In the genomic region with DNA sequence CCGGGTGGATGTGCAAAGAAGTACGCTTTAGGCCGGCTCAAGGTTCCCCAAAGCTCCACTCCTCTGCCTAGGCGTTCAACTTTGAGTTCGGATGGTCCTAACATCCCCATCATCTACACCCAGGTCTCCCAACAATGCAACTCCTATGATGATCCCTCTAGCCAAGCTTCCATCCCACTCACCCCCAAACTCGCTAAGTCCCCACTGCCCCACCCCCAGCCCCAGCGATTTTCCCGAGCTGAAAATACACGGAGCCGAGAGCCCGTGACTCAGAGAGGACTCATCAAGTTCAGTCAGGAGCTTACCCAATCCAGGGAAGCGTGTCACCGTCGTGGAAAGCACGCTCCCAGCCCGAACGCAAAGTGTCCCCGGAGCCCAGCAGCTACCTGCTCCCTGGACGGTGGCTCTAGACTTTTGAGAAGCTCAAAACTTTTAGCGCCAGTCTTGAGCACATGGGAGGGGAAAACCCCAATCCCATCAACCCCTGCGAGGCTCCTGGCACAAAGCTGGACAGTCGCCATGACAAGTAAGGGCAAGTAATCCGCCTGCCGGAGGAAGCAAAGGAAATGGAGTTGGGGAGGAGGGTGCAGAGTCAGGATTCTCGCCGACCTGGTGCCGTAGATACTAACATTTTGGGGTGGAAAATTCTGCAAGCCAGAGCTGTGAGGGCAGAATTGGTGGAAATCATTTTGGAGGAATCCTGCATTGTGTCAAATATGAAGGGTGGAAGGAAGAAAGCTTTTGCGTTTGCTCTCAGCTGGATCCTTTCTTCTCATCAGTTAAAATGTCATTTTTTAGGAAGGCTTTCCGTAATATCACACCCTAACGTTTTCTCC, we compare ENCODE assay signal across 1 cellular context.
TF ChIP-seq lines count a peak whose summit lies in the region.

TSS of gene TP53 (minus strand) at position 419 of the 836 bp plus-strand sequence. CDS start 10,896 bp downstream, outside the sequence.

TF ChIP-seq in HepG2, 621 proteins besides CTCF, POLR2A, EP300 and RAD21 (continued from another document and continues in another):
- TF ChIP-seq, protein P1, sequence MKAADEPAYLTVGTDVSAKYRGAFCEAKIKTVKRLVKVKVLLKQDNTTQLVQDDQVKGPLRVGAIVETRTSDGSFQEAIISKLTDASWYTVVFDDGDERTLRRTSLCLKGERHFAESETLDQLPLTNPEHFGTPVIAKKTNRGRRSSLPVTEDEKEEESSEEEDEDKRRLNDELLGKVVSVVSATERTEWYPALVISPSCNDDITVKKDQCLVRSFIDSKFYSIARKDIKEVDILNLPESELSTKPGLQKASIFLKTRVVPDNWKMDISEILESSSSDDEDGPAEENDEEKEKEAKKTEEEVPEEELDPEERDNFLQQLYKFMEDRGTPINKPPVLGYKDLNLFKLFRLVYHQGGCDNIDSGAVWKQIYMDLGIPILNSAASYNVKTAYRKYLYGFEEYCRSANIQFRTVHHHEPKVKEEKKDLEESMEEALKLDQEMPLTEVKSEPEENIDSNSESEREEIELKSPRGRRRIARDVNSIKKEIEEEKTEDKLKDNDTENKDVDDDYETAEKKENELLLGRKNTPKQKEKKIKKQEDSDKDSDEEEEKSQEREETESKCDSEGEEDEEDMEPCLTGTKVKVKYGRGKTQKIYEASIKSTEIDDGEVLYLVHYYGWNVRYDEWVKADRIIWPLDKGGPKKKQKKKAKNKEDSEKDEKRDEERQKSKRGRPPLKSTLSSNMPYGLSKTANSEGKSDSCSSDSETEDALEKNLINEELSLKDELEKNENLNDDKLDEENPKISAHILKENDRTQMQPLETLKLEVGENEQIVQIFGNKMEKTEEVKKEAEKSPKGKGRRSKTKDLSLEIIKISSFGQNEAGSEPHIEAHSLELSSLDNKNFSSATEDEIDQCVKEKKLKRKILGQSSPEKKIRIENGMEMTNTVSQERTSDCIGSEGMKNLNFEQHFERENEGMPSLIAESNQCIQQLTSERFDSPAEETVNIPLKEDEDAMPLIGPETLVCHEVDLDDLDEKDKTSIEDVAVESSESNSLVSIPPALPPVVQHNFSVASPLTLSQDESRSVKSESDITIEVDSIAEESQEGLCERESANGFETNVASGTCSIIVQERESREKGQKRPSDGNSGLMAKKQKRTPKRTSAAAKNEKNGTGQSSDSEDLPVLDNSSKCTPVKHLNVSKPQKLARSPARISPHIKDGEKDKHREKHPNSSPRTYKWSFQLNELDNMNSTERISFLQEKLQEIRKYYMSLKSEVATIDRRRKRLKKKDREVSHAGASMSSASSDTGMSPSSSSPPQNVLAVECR (CRISPR knock-in tag; IDR thresholded peaks at IDR 0.05; ENCODE audit: borderline replicate concordance), result peak; percentile 57; the same call in 1 of the 2 replicates
- no peak for TF ChIP-seq MAZ (IDR thresholded peaks at IDR 0.05; ENCODE audit: borderline replicate concordance, low read depth, low read length)
- TF ChIP-seq MAZ (CRISPR knock-in tag; IDR thresholded peaks at IDR 0.05; ENCODE audit: low read depth), result peak; percentile 32; the same call in 1 of the 2 replicates
- 0 out of 2 replicates have a peak, but pooled peaks have one; percentile 15 for TF ChIP-seq NR2F6 (IDR thresholded peaks at IDR 0.05)
- TF ChIP-seq NR2F6 (CRISPR knock-in tag; IDR thresholded peaks at IDR 0.05), result peak; percentile 27; the same call in 1 of the 2 replicates
- TF ChIP-seq ARID2 (CRISPR knock-in tag; IDR thresholded peaks at IDR 0.05; ENCODE audit: borderline replicate concordance), result no peak
- TF ChIP-seq HNF1B (CRISPR knock-in tag; IDR thresholded peaks at IDR 0.05), result peak; percentile 38; the same call in 1 of the 2 replicates
- TF ChIP-seq YEATS4 (CRISPR knock-in tag; IDR thresholded peaks at IDR 0.05; ENCODE audit: borderline replicate concordance), result peak; percentile 57
- no peak for TF ChIP-seq NFIB (CRISPR knock-in tag; IDR thresholded peaks at IDR 0.05; ENCODE audit: borderline replicate concordance)
- TF ChIP-seq SMAD3 (CRISPR knock-in tag; IDR thresholded peaks at IDR 0.05), result peak; percentile 66; the same call in 1 of the 2 replicates
- TF ChIP-seq, protein P2, sequence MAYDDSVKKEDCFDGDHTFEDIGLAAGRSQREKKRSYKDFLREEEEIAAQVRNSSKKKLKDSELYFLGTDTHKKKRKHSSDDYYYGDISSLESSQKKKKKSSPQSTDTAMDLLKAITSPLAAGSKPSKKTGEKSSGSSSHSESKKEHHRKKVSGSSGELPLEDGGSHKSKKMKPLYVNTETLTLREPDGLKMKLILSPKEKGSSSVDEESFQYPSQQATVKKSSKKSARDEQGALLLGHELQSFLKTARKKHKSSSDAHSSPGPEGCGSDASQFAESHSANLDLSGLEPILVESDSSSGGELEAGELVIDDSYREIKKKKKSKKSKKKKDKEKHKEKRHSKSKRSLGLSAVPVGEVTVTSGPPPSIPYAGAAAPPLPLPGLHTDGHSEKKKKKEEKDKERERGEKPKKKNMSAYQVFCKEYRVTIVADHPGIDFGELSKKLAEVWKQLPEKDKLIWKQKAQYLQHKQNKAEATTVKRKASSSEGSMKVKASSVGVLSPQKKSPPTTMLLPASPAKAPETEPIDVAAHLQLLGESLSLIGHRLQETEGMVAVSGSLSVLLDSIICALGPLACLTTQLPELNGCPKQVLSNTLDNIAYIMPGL (CRISPR knock-in tag; IDR thresholded peaks at IDR 0.05; ENCODE audit: borderline replicate concordance in 1 of 2, low read depth in 1 of 2), result peak in 1 of 2 experiments; percentile 25; a peak in 1 of 4 replicates
- peak; percentile 65; the same call in 1 of the 2 replicates for TF ChIP-seq MIXL1 (CRISPR knock-in tag; IDR thresholded peaks at IDR 0.05)
- TF ChIP-seq ERF (CRISPR knock-in tag; IDR thresholded peaks at IDR 0.05), result peak; percentile 45; the same call in 1 of the 2 replicates
- 0 out of 2 replicates have a peak, but pooled peaks have one; percentile 30 for TF ChIP-seq TERF1 (CRISPR knock-in tag; IDR thresholded peaks at IDR 0.05)
- TF ChIP-seq ETV5 (CRISPR knock-in tag; IDR thresholded peaks at IDR 0.05; ENCODE audit: borderline replicate concordance), result peak; percentile 48
- no peak; the same call in 1 of the 2 replicates for TF ChIP-seq ZNF547 (CRISPR knock-in tag; IDR thresholded peaks at IDR 0.05)
- no peak for TF ChIP-seq ZNF496 (CRISPR knock-in tag; IDR thresholded peaks at IDR 0.05; ENCODE audit: insufficient replicate concordance)
- TF ChIP-seq ZNF790 (CRISPR knock-in tag; IDR thresholded peaks at IDR 0.05; ENCODE audit: borderline replicate concordance), result peak; percentile 77; the same call in 1 of the 2 replicates
- TF ChIP-seq SOX13 (IDR thresholded peaks at IDR 0.05), result no peak
- peak in 1 of 2 experiments; percentile 29; a peak in 1 of 4 replicates for TF ChIP-seq SOX13 (CRISPR knock-in tag; conservative IDR thresholded peaks at IDR 0.05 in 1 of 2, IDR thresholded peaks at IDR 0.05 in 1 of 2)
- no peak for TF ChIP-seq THAP9 (CRISPR knock-in tag; IDR thresholded peaks at IDR 0.05; ENCODE audit: borderline replicate concordance)
- peak; percentile 99 for TF ChIP-seq RELA (CRISPR knock-in tag; IDR thresholded peaks at IDR 0.05)
- TF ChIP-seq SKI (IDR thresholded peaks at IDR 0.05; ENCODE audit: partially characterized antibody), result no peak
- no peak for TF ChIP-seq EHMT2 (IDR thresholded peaks at IDR 0.05; ENCODE audit: borderline replicate concordance, low read depth, low read length)
- peak; percentile 59; the same call in 1 of the 2 replicates for TF ChIP-seq CREM (IDR thresholded peaks at IDR 0.05)
- no peak for TF ChIP-seq CREM (CRISPR knock-in tag; IDR thresholded peaks at IDR 0.05)
- peak; percentile 44; the same call in 1 of the 2 replicates for TF ChIP-seq ZBTB7B (CRISPR knock-in tag; IDR thresholded peaks at IDR 0.05)
- TF ChIP-seq XRCC5 (optimal IDR thresholded peaks at IDR 0.05; ENCODE audit: low read length), result no peak
- TF ChIP-seq SOX5 (CRISPR knock-in tag; IDR thresholded peaks at IDR 0.05; ENCODE audit: borderline replicate concordance), result no peak; the same call in 1 of the 2 replicates
- no peak for TF ChIP-seq TCF7 (IDR thresholded peaks at IDR 0.05; ENCODE audit: low read depth)
- TF ChIP-seq SOX6 (IDR thresholded peaks at IDR 0.05), result no peak
- no peak for TF ChIP-seq SOX6 (CRISPR knock-in tag; IDR thresholded peaks at IDR 0.05)
- TF ChIP-seq, protein P3, sequence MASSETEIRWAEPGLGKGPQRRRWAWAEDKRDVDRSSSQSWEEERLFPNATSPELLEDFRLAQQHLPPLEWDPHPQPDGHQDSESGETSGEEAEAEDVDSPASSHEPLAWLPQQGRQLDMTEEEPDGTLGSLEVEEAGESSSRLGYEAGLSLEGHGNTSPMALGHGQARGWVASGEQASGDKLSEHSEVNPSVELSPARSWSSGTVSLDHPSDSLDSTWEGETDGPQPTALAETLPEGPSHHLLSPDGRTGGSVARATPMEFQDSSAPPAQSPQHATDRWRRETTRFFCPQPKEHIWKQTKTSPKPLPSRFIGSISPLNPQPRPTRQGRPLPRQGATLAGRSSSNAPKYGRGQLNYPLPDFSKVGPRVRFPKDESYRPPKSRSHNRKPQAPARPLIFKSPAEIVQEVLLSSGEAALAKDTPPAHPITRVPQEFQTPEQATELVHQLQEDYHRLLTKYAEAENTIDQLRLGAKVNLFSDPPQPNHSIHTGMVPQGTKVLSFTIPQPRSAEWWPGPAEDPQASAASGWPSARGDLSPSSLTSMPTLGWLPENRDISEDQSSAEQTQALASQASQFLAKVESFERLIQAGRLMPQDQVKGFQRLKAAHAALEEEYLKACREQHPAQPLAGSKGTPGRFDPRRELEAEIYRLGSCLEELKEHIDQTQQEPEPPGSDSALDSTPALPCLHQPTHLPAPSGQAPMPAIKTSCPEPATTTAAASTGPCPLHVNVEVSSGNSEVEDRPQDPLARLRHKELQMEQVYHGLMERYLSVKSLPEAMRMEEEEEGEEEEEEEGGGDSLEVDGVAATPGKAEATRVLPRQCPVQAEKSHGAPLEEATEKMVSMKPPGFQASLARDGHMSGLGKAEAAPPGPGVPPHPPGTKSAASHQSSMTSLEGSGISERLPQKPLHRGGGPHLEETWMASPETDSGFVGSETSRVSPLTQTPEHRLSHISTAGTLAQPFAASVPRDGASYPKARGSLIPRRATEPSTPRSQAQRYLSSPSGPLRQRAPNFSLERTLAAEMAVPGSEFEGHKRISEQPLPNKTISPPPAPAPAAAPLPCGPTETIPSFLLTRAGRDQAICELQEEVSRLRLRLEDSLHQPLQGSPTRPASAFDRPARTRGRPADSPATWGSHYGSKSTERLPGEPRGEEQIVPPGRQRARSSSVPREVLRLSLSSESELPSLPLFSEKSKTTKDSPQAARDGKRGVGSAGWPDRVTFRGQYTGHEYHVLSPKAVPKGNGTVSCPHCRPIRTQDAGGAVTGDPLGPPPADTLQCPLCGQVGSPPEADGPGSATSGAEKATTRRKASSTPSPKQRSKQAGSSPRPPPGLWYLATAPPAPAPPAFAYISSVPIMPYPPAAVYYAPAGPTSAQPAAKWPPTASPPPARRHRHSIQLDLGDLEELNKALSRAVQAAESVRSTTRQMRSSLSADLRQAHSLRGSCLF (CRISPR knock-in tag; IDR thresholded peaks at IDR 0.05; ENCODE audit: borderline replicate concordance), result no peak
- TF ChIP-seq DR1 (CRISPR knock-in tag; IDR thresholded peaks at IDR 0.05), result no peak
- peak; percentile 32; the same call in 1 of the 2 replicates for TF ChIP-seq CBX5 (CRISPR knock-in tag; IDR thresholded peaks at IDR 0.05; ENCODE audit: borderline replicate concordance)
- TF ChIP-seq NFATC3 (CRISPR knock-in tag; IDR thresholded peaks at IDR 0.05), result 0 out of 2 replicates have a peak, but pooled peaks have one; percentile 22
- TF ChIP-seq NCOA1 (CRISPR knock-in tag; IDR thresholded peaks at IDR 0.05), result no peak
- TF ChIP-seq YEATS2 (CRISPR knock-in tag; IDR thresholded peaks at IDR 0.05; ENCODE audit: borderline replicate concordance), result 0 out of 2 replicates have a peak, but pooled peaks have one; percentile 46
- TF ChIP-seq ZNF207 (IDR thresholded peaks at IDR 0.05; ENCODE audit: borderline replicate concordance), result no peak
- 0 out of 2 replicates have a peak, but pooled peaks have one; percentile 68 for TF ChIP-seq ZNF138 (CRISPR knock-in tag; IDR thresholded peaks at IDR 0.05; ENCODE audit: low read depth)
